ENCODE assay signal across 8 cellular contexts in genomic region chr19:47275866-47276461, GRCh38. TPM values are rescaled to one million over a fixed set of nuclear protein-coding genes. Genes with fewer than 3 reads are reported as not detected.
DNase-seq lines count a peak whose midpoint lies in the region; TF ChIP-seq lines count a peak whose summit lies in the region.

No MANE protein-coding gene starts in this region.

- peak overlapping the region; percentile 51 for H3K4me3 ChIP-seq in BE2C (ENCODE audit: low read depth, low read length)
- H3K4me3 ChIP-seq in KMS-11 (IDR thresholded peaks at IDR 0.05; ENCODE audit: insufficient read depth, low read depth, low read length) = no peak overlapping the region
- peak overlapping the region; percentile 77 for H3K4me3 ChIP-seq in neural cell (ENCODE audit: low read length)

- no peaks in the 10 kb centered on the region for H3F3A ChIP-seq in neural cell (ENCODE audit: insufficient read depth, low read length, poor library complexity, severe bottlenecking)

- H3K4me2 ChIP-seq in KMS-11 (peak overlapping the region; percentile 83), neural cell (ENCODE audit: low read length) (peak overlapping the region; percentile 88)

- DNase-seq in BE2C (peak; percentile 35), NCI-H2029 treated with DMSO at 0.1 percent for 48 hours (lab: John Stamatoyannopoulos, UW) (no peak), superior temporal gyrus (ENCODE audit: extremely low spot score) (no peak), NCI-H146 treated with DMSO at 0.1 percent for 48 hours (lab: John Stamatoyannopoulos, UW; ENCODE audit: unreplicated experiment) (no peak)
- DNase-seq in activated effector memory CD4-positive, alpha-beta T cell treated with anti-CD3 and anti-CD28 coated beads, Interleukin-2, amount 50 U/mL, for 16 hours = no peak

- H4K20me1 ChIP-seq in KMS-11 (ENCODE audit: insufficient read depth) (no peaks in the 10 kb centered on the region), neural cell (ENCODE audit: insufficient read depth) (no peaks in the 10 kb centered on the region)

- H3K27ac ChIP-seq in KMS-11 (no peak overlapping the region), cingulate gyrus (ENCODE audit: low read depth, low read length) (peak overlapping the region; percentile 19), neural cell (ENCODE audit: low read length) (peak overlapping the region; percentile 73)

- H3K9me2 ChIP-seq in neural cell (ENCODE audit: insufficient read depth, low read length) = no peaks in the 10 kb centered on the region

- H3K79me2 ChIP-seq in KMS-11 (ENCODE audit: insufficient read depth, low read depth) = no peaks in the 10 kb centered on the region
- H3K79me2 ChIP-seq in neural cell (replicated peaks; ENCODE audit: insufficient read depth, low read length) = no peaks in the 10 kb centered on the region

- H2AFZ ChIP-seq in KMS-11 (ENCODE audit: low read depth) = no peak overlapping the region
- no peak overlapping the region for H2AFZ ChIP-seq in neural cell (ENCODE audit: low read depth, low read length)

- H3K27me3 ChIP-seq in BE2C = no peaks in the 10 kb centered on the region
- H3K27me3 ChIP-seq in KMS-11 (ENCODE audit: insufficient read depth, low read depth) = no peaks in the 10 kb centered on the region
- no peaks in the 10 kb centered on the region for H3K27me3 ChIP-seq in neural cell (ENCODE audit: insufficient read depth, low read depth, low read length)

- TF ChIP-seq RAD21 in neural cell (conservative IDR thresholded peaks at IDR 0.05) = no peak

- H3K9me3 ChIP-seq in BE2C (no peaks in the 10 kb centered on the region), neural cell (ENCODE audit: low read length) (no peaks in the 10 kb centered on the region)

- H3K4me1 ChIP-seq in BE2C = no peaks in the 10 kb centered on the region
- peaks cover 10% of the 10 kb centered on the region for H3K4me1 ChIP-seq in KMS-11 (ENCODE audit: low read depth, poor library complexity, severe bottlenecking)

- TF ChIP-seq EP300 in neural cell (conservative IDR thresholded peaks at IDR 0.05; ENCODE audit: poor library complexity, severe bottlenecking) = no peak

- no peaks in the 10 kb centered on the region for H3K36me3 ChIP-seq in BE2C
- H3K36me3 ChIP-seq in KMS-11 (ENCODE audit: insufficient read depth) = no peaks in the 10 kb centered on the region
- no peaks in the 10 kb centered on the region for H3K36me3 ChIP-seq in neural cell (ENCODE audit: insufficient read depth, low read length)

- no peak overlapping the region for H3K9ac ChIP-seq in KMS-11
- peak overlapping the region; percentile 76 for H3K9ac ChIP-seq in neural cell (ENCODE audit: low read length)

- TF ChIP-seq CTCF in BE2C (IDR thresholded peaks at IDR 0.05; ENCODE audit: low read depth, low read length) (no peak), KMS-11 (conservative IDR thresholded peaks at IDR 0.05; ENCODE audit: low read depth, low read length) (no peak), neural cell (IDR thresholded peaks at IDR 0.05; ENCODE audit: poor library complexity, severe bottlenecking) (no peak)

TF ChIP-seq in neural cell, 6 proteins besides CTCF, POLR2A, EP300 and RAD21:
- TF ChIP-seq MXI1 (conservative IDR thresholded peaks at IDR 0.05; ENCODE audit: poor library complexity, severe bottlenecking) (no peak), POLR2AphosphoS5 (IDR thresholded peaks at IDR 0.05) (no peak), SMC3 (conservative IDR thresholded peaks at IDR 0.05; ENCODE audit: poor library complexity) (no peak), TAF1 (IDR thresholded peaks at IDR 0.05; ENCODE audit: low read depth) (no peak), REST (IDR thresholded peaks at IDR 0.05; ENCODE audit: borderline replicate concordance) (no peak), EZH2 (IDR thresholded peaks at IDR 0.05; ENCODE audit: borderline replicate concordance, insufficient read depth, low read length, poor library complexity, severe bottlenecking) (no peak)

RNA-seq across cellular contexts. Expression of gene INAFM1, which starts 1.3 kb away (rescaled TPM):
- 19.8 TPM for polyA plus RNA-seq in BE2C (2012; ENCODE audit: insufficient read depth, insufficient read length, low read depth)
- 6.6 and 11.5 TPM in 2 replicates for polyA plus RNA-seq in neural cell
- 3.4 and 3.7 TPM in 2 replicates for polyA minus RNA-seq in neural cell

RNA-seq across cellular contexts. Expression of gene CCDC9, which starts 19.6 kb away (rescaled TPM):
- 21.8 TPM for polyA plus RNA-seq in BE2C (2012; ENCODE audit: insufficient read depth, insufficient read length, low read depth)
- polyA plus RNA-seq in neural cell = 2.1 and 5.3 TPM in 2 replicates
- polyA minus RNA-seq in neural cell = 3.7 and 5.2 TPM in 2 replicates

RNA-seq across cellular contexts. Expression of gene C5AR1, which starts 33.7 kb away (rescaled TPM):
- polyA plus RNA-seq in BE2C (2012; ENCODE audit: insufficient read depth, insufficient read length, low read depth) = 1.1 TPM
- not detected in 2 replicates for polyA plus RNA-seq in neural cell
- polyA minus RNA-seq in neural cell = 0.24 TPM in 1 of 2 replicates, not detected in the other

RNA-seq across cellular contexts. Expression of gene BBC3, which starts 45.0 kb away (rescaled TPM):
- polyA plus RNA-seq in BE2C (2012; ENCODE audit: insufficient read depth, insufficient read length, low read depth) = 17.0 TPM
- polyA plus RNA-seq in neural cell = 15.6 and 20.1 TPM in 2 replicates
- polyA minus RNA-seq in neural cell = 11.2 and 12.4 TPM in 2 replicates

RNA-seq across cellular contexts. Expression of gene C5AR2, which starts 56.0 kb away (rescaled TPM):
- 0.20 TPM for polyA plus RNA-seq in BE2C (2012; ENCODE audit: insufficient read depth, insufficient read length, low read depth)
- polyA plus RNA-seq in neural cell = not detected in 2 replicates
- polyA minus RNA-seq in neural cell = not detected in 2 replicates
